ENCODE assay signal across 6 cellular contexts in genomic region chr17:29623283-29623647, GRCh38. TPM values are rescaled to one million over a fixed set of nuclear protein-coding genes. Genes with fewer than 3 reads are reported as not detected.
DNase-seq lines count a peak whose midpoint lies in the region; ATAC-seq, FAIRE-seq and TF ChIP-seq lines count a peak whose summit lies in the region.

No MANE protein-coding gene starts in this region.

- H3K27me3 Mint-ChIP-seq in activated naive CD8-positive, alpha-beta T cell treated with anti-CD3 and anti-CD28 coated beads for 36 hours = no peaks in the 10 kb centered on the region
- no peaks in the 10 kb centered on the region for H3K27me3 Mint-ChIP-seq in natural killer cell (ENCODE audit: low read depth in 2 of 2)

- TF ChIP-seq POLR2A in GM12891 (IDR thresholded peaks at IDR 0.05; ENCODE audit: low read depth, low read length) = no peak

- FAIRE-seq in GM12891 (lab: Jason Lieb, UNC) = peak; percentile 33

- peak overlapping the region; percentile 75 for H3K4me3 Mint-ChIP-seq in activated naive CD8-positive, alpha-beta T cell treated with anti-CD3 and anti-CD28 coated beads for 36 hours
- peak overlapping the region; percentile 90 for H3K4me3 Mint-ChIP-seq in natural killer cell

- no peaks in the 10 kb centered on the region for H3K9me3 Mint-ChIP-seq in activated naive CD8-positive, alpha-beta T cell treated with anti-CD3 and anti-CD28 coated beads for 36 hours
- H3K9me3 Mint-ChIP-seq in natural killer cell = no peaks in the 10 kb centered on the region

- peak overlapping the region; percentile 75 for H3K27ac Mint-ChIP-seq in activated naive CD8-positive, alpha-beta T cell treated with anti-CD3 and anti-CD28 coated beads for 36 hours
- peak overlapping the region; percentile 57 to 60 for H3K27ac Mint-ChIP-seq in natural killer cell

- peaks cover 9% of the 10 kb centered on the region for H3K36me3 Mint-ChIP-seq in activated naive CD8-positive, alpha-beta T cell treated with anti-CD3 and anti-CD28 coated beads for 36 hours
- H3K36me3 Mint-ChIP-seq in natural killer cell = peaks cover 7% of the 10 kb centered on the region

- H3K4me1 Mint-ChIP-seq in activated naive CD8-positive, alpha-beta T cell treated with anti-CD3 and anti-CD28 coated beads for 36 hours = peaks cover 55% of the 10 kb centered on the region
- H3K4me1 Mint-ChIP-seq in natural killer cell = peaks cover 22 to 32% of the 10 kb centered on the region in 2 donors

- intact Hi-C loops in natural killer cell (cut with micrococcal nuclease) = no loop called here

- DNase-seq in GM12891 (ENCODE audit: insufficient read length, low spot score) (no peak), natural killer cell (no peak), GM19240 (ENCODE audit: insufficient read length, low spot score) (no peak)
- DNase-seq in activated naive CD8-positive, alpha-beta T cell treated with anti-CD3 and anti-CD28 coated beads for 36 hours = no peak

- ATAC-seq in natural killer cell = peak in 2 of 3 donors; percentile 3 to 16
- ATAC-seq in GM21447 (IDR thresholded peaks at IDR 0.05; ENCODE audit: unreplicated experiment) = no peak
- ATAC-seq in GM19023 (IDR thresholded peaks at IDR 0.05; ENCODE audit: unreplicated experiment) = no peak

- TF ChIP-seq CTCF in natural killer cell (IDR thresholded peaks at IDR 0.05) = no peak

TF ChIP-seq in GM12891, 5 proteins besides CTCF, POLR2A, EP300 and RAD21:
- TF ChIP-seq POLR2AphosphoS5 (IDR thresholded peaks at IDR 0.05; ENCODE audit: low read depth, low read length) (no peak), SPI1 (IDR thresholded peaks at IDR 0.05; ENCODE audit: low read depth, low read length) (no peak), POU2F2 (IDR thresholded peaks at IDR 0.05; ENCODE audit: low read depth, low read length) (no peak), PAX5 (IDR thresholded peaks at IDR 0.05; ENCODE audit: insufficient read depth, low read length, severe bottlenecking) (no peak), TAF1 (IDR thresholded peaks at IDR 0.05; ENCODE audit: low read depth, low read length) (no peak)

RNA-seq across cellular contexts. Expression of gene CORO6, which starts 0.6 kb away (rescaled TPM):
- polyA plus RNA-seq in GM12891 (2012; ENCODE audit: low read depth, missing spikeins) = 1.5 TPM
- 1 to 10 TPM; 8.9 to 9.4 TPM for total RNA-seq in activated naive CD8-positive, alpha-beta T cell treated with anti-CD3 and anti-CD28 coated beads for 36 hours
- total RNA-seq in natural killer cell = 10 to 100 TPM in 1 of 3 donors, 1 to 10 TPM in 2; 2.4 to 18.7 (median 3.9) TPM

RNA-seq across cellular contexts. Expression of gene ANKRD13B, which starts 30.3 kb away (rescaled TPM):
- 1.4 TPM for polyA plus RNA-seq in GM12891 (2012; ENCODE audit: low read depth, missing spikeins)
- total RNA-seq in activated naive CD8-positive, alpha-beta T cell treated with anti-CD3 and anti-CD28 coated beads for 36 hours = 10 to 100 TPM; 17.9 to 20.8 TPM
- total RNA-seq in natural killer cell = 1 to 10 TPM; 2.3 to 6.6 (median 4.0) TPM

RNA-seq across cellular contexts. Expression of gene GIT1, which starts 33.8 kb away (rescaled TPM):
- 13.2 TPM for polyA plus RNA-seq in GM12891 (2012; ENCODE audit: low read depth, missing spikeins)
- 10 to 100 TPM; 63.5 to 63.7 TPM for total RNA-seq in activated naive CD8-positive, alpha-beta T cell treated with anti-CD3 and anti-CD28 coated beads for 36 hours
- total RNA-seq in natural killer cell = 10 to 100 TPM; 39.4 to 61.4 (median 54.6) TPM

RNA-seq across cellular contexts. Expression of gene TP53I13, which starts 54.8 kb away (rescaled TPM):
- 12.4 TPM for polyA plus RNA-seq in GM12891 (2012; ENCODE audit: low read depth, missing spikeins)
- 10 to 100 TPM; 31.2 to 35.3 TPM for total RNA-seq in activated naive CD8-positive, alpha-beta T cell treated with anti-CD3 and anti-CD28 coated beads for 36 hours
- 100 to 1,000 TPM; 122 to 148 (median 148) TPM for total RNA-seq in natural killer cell

RNA-seq across cellular contexts. Expression of gene ABHD15, which starts 56.4 kb away (rescaled TPM):
- 1.9 TPM for polyA plus RNA-seq in GM12891 (2012; ENCODE audit: low read depth, missing spikeins)
- 1 to 10 TPM; 8.6 to 8.8 TPM for total RNA-seq in activated naive CD8-positive, alpha-beta T cell treated with anti-CD3 and anti-CD28 coated beads for 36 hours
- total RNA-seq in natural killer cell = 10 to 100 TPM; 31.7 to 33.8 (median 33.1) TPM

Comparison
In these comparisons a context has a peak if more than half of its experiments do, and no peak if none do; other contexts are left out.
1. ATAC-seq: peak in natural killer cell (2 of 3); none in GM21447 (single experiment) and GM19023 (single experiment).